In the genomic region with DNA sequence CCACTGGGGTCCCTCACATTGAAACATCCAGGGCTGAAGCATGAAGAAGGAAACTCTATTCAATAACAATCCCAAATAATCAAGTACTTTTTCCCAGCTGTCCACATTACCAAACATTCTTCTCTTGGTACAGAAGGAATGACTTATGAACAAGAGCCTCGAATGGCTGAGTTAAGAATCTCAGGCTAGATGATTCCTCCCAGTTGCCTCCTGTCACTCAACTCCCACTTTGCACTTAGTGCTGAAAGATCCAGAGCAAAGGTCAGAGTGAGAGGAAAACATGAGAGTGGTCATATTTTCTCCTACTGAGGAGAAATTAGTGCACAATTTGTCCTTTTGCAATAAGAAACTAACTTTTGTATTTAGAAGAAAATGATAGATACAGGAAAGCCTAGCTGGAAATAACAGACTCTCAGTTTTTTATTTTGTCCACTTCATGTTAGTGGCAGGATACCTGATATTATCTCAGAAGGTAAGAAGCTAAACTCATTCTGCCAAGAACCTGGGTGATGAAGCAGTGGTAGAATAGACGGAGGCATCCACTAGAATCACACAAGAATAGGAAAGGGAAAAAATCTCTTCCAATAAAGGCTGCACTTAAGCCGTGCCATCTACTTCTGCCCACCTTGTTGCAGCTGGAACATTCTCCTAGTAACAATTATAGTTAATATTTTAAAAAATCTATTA, we compare ENCODE assay signal across 20 cellular contexts. TPM values are rescaled to one million over a fixed set of nuclear protein-coding genes. Genes with fewer than 3 reads are reported as not detected.
"Had no signal": no experiment of that assay in that cellular context is flagged by ENCODE, and none has a peak within 500 bp of the region (broad histone marks: within the 10 kb centered on the region; RNA-seq: fewer than 3 reads in every experiment).

No MANE protein-coding gene starts in this region.

- H3K4me3 ChIP-seq: adrenal gland, dorsolateral prefrontal cortex, pancreas, testis had no signal

- H3K9ac ChIP-seq: SK-N-SH had no signal

- H3K36me3 ChIP-seq: adrenal gland, pancreas had no signal

- DNase-seq: activated CD4-positive, alpha-beta T cell treated with anti-CD3 and anti-CD28 coated beads for 36 hours; activated CD4-positive, alpha-beta T cell treated with anti-CD3 and anti-CD28 coated beads, Interleukin-2, amount 50 U/mL, for 48 hours; activated gamma-delta T cell; adrenal gland; dorsolateral prefrontal cortex; endodermal cell; foreskin keratinocyte; glutamatergic neuron; hypothalamus; islet precursor cell; mammary epithelial cell; naive B cell; pancreas; SK-N-SH; small intestine; stimulated activated CD4-positive, alpha-beta T cell treated with anti-CD3 and anti-CD28 coated beads, Interleukin-4, amount 100 ng/mL, for 1 hour; testis had no signal

- ATAC-seq: activated CD4-positive, alpha-beta T cell treated with anti-CD3 and anti-CD28 coated beads for 36 hours; foreskin keratinocyte; left lobe of liver; pancreas; WTC11 had no signal

- H3K9me3 ChIP-seq: adrenal gland, pancreas, SK-N-SH, testis had no signal

- H3K27me3 ChIP-seq: adrenal gland, dorsolateral prefrontal cortex, pancreas, testis had no signal

- H3K4me2 ChIP-seq: SK-N-SH had no signal

- H3K27ac ChIP-seq: adrenal gland, dorsolateral prefrontal cortex, epithelial cell of prostate, foreskin keratinocyte, pancreas, testis had no signal

- H3K4me1 ChIP-seq: adrenal gland, foreskin keratinocyte, pancreas, testis had no signal

RNA-seq across cellular contexts. Expression of gene GADL1, which starts 46.2 kb away (rescaled TPM):
- total RNA-seq: activated CD4-positive, alpha-beta T cell treated with anti-CD3 and anti-CD28 coated beads for 36 hours; foreskin keratinocyte; left lobe of liver; mammary epithelial cell; pancreas had no signal
- polyA plus RNA-seq: foreskin keratinocyte, mammary epithelial cell, SK-N-SH, small intestine had no signal
